Comparison of ENCODE assay signal across 8 cellular contexts in the genomic region with DNA sequence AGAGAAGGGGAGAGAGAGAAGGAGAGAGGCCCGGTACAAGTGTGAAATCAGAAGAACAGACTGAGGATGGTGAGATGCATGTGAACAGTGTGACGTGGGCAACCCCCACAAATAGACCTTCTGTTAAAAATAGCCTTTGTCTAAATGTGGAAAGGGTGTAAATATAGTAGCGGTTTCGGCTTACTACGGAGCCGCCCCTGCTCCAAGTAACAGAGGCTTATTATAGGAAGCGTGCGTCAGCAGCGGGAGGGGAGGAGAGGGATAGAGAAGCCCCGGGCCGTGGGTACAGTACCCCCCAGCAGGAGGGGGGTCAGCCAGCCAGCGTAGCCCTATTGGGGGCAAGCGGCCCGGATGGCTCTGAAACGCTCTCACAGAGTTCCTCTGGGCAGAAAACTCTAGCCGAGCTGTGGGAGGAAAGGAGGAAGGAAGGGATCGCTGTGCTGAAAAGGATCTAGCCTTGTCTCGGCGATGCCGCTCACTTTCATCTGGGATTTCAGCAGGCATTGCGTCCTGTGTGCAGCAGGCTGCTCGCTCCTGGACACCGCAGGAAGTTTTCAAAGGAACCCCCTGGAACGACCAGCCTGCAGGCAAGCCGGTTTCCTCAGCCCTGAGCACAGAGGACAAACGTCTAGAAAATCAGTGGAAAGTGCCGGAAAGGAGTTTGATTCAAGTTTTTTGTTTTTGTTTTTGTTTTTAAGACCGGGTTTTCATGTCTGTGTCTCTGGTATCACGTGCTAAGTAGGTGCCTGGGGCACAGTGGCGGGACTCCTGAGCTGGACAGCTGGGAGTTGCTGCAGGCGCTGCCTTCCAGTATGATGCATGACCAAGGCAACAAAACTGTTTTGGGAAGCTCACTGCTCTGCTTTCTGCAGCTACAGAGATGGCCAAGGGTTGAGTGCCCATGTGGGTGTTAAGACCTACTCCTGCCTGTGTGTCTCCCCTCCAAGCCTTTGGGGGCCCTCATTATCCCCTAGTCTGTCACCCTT.
DNase-seq lines count a peak whose midpoint lies in the region; ATAC-seq and TF ChIP-seq lines count a peak whose summit lies in the region.

No MANE protein-coding gene starts in this region.

- H3K9me3 Mint-ChIP-seq in activated naive CD4-positive, alpha-beta T cell treated with anti-CD3 and anti-CD28 coated beads, Interleukin-2, amount 50 U/mL, for 72 hours, result no peaks in the 10 kb centered on the region

- intact Hi-C loops in gastrocnemius medialis (cut with DNase I; ENCODE audit: low total_unique reads), result loop anchor here (1.0 to 10.0 kb wide), 4 partner anchors 12 to 1056 kb away; a partner anchor contains a TSS

- H3K4me3 ChIP-seq in HUES6 (ENCODE audit: low read depth, low read length), result 0 out of 2 replicates have a peak overlapping the region, but pooled peaks have one; percentile 26
- peak overlapping the region; percentile 44 for H3K4me3 ChIP-seq in astrocyte of the spinal cord (ENCODE audit: low read depth, low read length)
- peak overlapping the region; percentile 16 for H3K4me3 ChIP-seq in iPS-15b (ENCODE audit: low read depth, low read length)
- H3K4me3 ChIP-seq in gastrocnemius medialis, result peak overlapping the region; percentile 53 to 70 (median 60)

- in situ Hi-C loops in astrocyte of the spinal cord (cut with HindIII; ENCODE audit: low sequenced_read_pairs) (no loop called here), gastrocnemius medialis (cut with MboI; ENCODE audit: low sequenced_read_pairs in 4 of 4) (loop anchor here in 1 of 4 donors (10.0 kb wide), 1 partner anchor 114 kb away; no protein-coding TSS in a partner anchor)

- H3K36me3 ChIP-seq in HUES6 (ENCODE audit: control insufficient read depth, insufficient read depth, low read length) (no peaks in the 10 kb centered on the region), iPS-15b (ENCODE audit: control insufficient read depth, insufficient read depth, low read length) (no peaks in the 10 kb centered on the region), gastrocnemius medialis (no peaks in the 10 kb centered on the region)

- H3K9me3 ChIP-seq in HUES6 (ENCODE audit: control insufficient read depth, insufficient read depth, low read depth, low read length) (no peaks in the 10 kb centered on the region), iPS-15b (ENCODE audit: control insufficient read depth, insufficient read depth, low read length) (no peaks in the 10 kb centered on the region), gastrocnemius medialis (no peaks in the 10 kb centered on the region)

- DNase-seq in activated naive CD4-positive, alpha-beta T cell treated with anti-CD3 and anti-CD28 coated beads, Interleukin-2, amount 50 U/mL, for 72 hours (ENCODE audit: low spot score in 2 of 2), result no peak
- no peak for DNase-seq in activated naive CD4-positive, alpha-beta T cell treated with Interleukin-2 at 50 U/mL for 16 hours
- DNase-seq in astrocyte of the spinal cord (ENCODE audit: low read depth, low spot score) (peak; percentile 79), gastrocnemius medialis (peak; percentile 79 to 93), DMS79 (lab: John Stamatoyannopoulos, UW) (no peak), NCI-H2107 (lab: John Stamatoyannopoulos, UW) (no peak)

- H3K27me3 ChIP-seq in HUES6 (ENCODE audit: control insufficient read depth, insufficient read depth, low read length) (peaks cover 6% of the 10 kb centered on the region; the same call in 1 of the 2 replicates), iPS-15b (ENCODE audit: control insufficient read depth, insufficient read depth, low read length) (no peaks in the 10 kb centered on the region), gastrocnemius medialis (no peaks in the 10 kb centered on the region)

- H3K9ac ChIP-seq in HUES6 (ENCODE audit: low read length) (peak overlapping the region; percentile 20), iPS-15b (ENCODE audit: low read depth, low read length) (no peak overlapping the region)

- H3K27ac ChIP-seq in HUES6 (ENCODE audit: low read depth, low read length) (0 out of 2 replicates have a peak overlapping the region, but pooled peaks have one; percentile 30), gastrocnemius medialis (peak overlapping the region; percentile 92 to 99 (median 96))

- no peaks in the 10 kb centered on the region for H3K36me3 Mint-ChIP-seq in activated naive CD4-positive, alpha-beta T cell treated with anti-CD3 and anti-CD28 coated beads, Interleukin-2, amount 50 U/mL, for 72 hours

- peak; percentile 47 for ATAC-seq in activated naive CD4-positive, alpha-beta T cell treated with anti-CD3 and anti-CD28 coated beads, Interleukin-2, amount 50 U/mL, for 72 hours
- peak; percentile 85 to 92 for ATAC-seq in gastrocnemius medialis

- peaks cover 13% of the 10 kb centered on the region for H3K4me1 ChIP-seq in HUES6 (ENCODE audit: control insufficient read depth, insufficient read depth, low read length)
- no peaks in the 10 kb centered on the region for H3K4me1 ChIP-seq in iPS-15b (ENCODE audit: control insufficient read depth, insufficient read depth, low read length)
- peaks cover 37 to 48% of the 10 kb centered on the region in 2 donors for H3K4me1 ChIP-seq in gastrocnemius medialis

- TF ChIP-seq CTCF in astrocyte of the spinal cord (IDR thresholded peaks at IDR 0.05; ENCODE audit: low read depth, low read length) (no peak), gastrocnemius medialis (IDR thresholded peaks at IDR 0.05 in 4 of 5, conservative IDR thresholded peaks at IDR 0.05 in 1 of 5) (no peak)

- H3K27ac Mint-ChIP-seq in activated naive CD4-positive, alpha-beta T cell treated with anti-CD3 and anti-CD28 coated beads, Interleukin-2, amount 50 U/mL, for 72 hours, result no peak overlapping the region

- TF ChIP-seq POLR2A in gastrocnemius medialis (IDR thresholded peaks at IDR 0.05), result peak; percentile 92 to 93

Comparison
In these comparisons a context has a peak if more than half of its experiments do, and no peak if none do; other contexts are left out.
1. DNase-seq: peak in astrocyte of the spinal cord (single experiment) and gastrocnemius medialis (2 of 2); none in activated naive CD4-positive, alpha-beta T cell treated with anti-CD3 and anti-CD28 coated beads, Interleukin-2, amount 50 U/mL, for 72 hours (0 of 2), activated naive CD4-positive, alpha-beta T cell treated with Interleukin-2 at 50 U/mL for 16 hours (single experiment), DMS79 (single experiment) and NCI-H2107 (single experiment).
2. Peak in every context shown above with its lines, with median percentiles within 50 percentile points of each other: H3K4me3 ChIP-seq.